ENCODE assay signal across 15 cellular contexts in the genomic region with DNA sequence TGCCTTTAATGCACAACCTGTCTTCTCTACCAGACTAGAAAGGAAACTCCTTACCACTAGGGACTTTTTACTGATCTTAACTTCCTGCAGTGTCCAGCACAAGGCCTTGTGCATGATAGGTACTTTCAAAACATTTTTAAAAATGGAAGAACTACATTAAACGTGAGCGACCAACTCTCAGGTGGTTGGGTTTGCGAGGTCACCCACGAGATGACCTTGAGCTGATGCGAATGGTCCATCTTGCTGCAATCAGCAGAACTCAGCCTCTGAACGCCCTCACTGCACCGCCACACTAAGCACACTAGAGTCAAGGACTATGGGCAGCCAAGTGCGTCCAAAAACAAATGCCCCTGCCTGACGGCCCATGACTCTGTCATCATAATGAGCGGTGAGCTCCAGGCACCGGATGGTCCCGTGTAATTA. TPM values are rescaled to one million over a fixed set of nuclear protein-coding genes. Genes with fewer than 3 reads are reported as not detected.
DNase-seq lines count a peak whose midpoint lies in the region; ATAC-seq and TF ChIP-seq lines count a peak whose summit lies in the region.
"Had no signal": no experiment of that assay in that cellular context is flagged by ENCODE, and none has a peak within 500 bp of the region (broad histone marks: within the 10 kb centered on the region; RNA-seq: fewer than 3 reads in every experiment).

No MANE protein-coding gene starts in this region.

- TF ChIP-seq CTCF in Calu3 (IDR thresholded peaks at IDR 0.05; ENCODE audit: unreplicated experiment) = no peak

- no peaks in the 10 kb centered on the region for H3K36me3 Mint-ChIP-seq in Calu3 (ENCODE audit: insufficient read depth, unreplicated experiment)

- no peaks in the 10 kb centered on the region for H3K9me3 Mint-ChIP-seq in Calu3 (ENCODE audit: low read depth, unreplicated experiment)

- intact Hi-C loops in Calu3 (cut with micrococcal nuclease; ENCODE audit: unreplicated experiment) = no loop called here

- H3K27me3 Mint-ChIP-seq in Calu3 (ENCODE audit: unreplicated experiment) = peaks cover 47% of the 10 kb centered on the region

- H3K27ac Mint-ChIP-seq in Calu3 (ENCODE audit: unreplicated experiment) = no peak overlapping the region
- H3K27ac Mint-ChIP-seq: activated CD4-positive, alpha-beta T cell treated with anti-CD3 and anti-CD28 coated beads for 36 hours had no signal

- no TSS peak for BruUV-seq in Calu3 (replicated peaks; lab: Mats Ljungman, UMichigan)

- DNase-seq in left kidney (ENCODE audit: low read depth, low spot score) (peak; percentile 92), HuH-7 (ENCODE audit: low spot score) (no peak), Calu3 (no peak), anterior cingulate cortex (lab: John Stamatoyannopoulos, UW) (no peak)
- DNase-seq in activated T-cell treated with anti-CD3 and anti-CD28 coated beads, Interleukin-2, amount 50 U/mL, for 48 hours = no peak
- DNase-seq: activated CD4-positive, alpha-beta T cell treated with anti-CD3 and anti-CD28 coated beads for 36 hours; islet precursor cell; KG1; NCI-H2107 had no signal

- no peak overlapping the region for H3K4me3 Mint-ChIP-seq in Calu3 (ENCODE audit: low read depth, unreplicated experiment)
- H3K4me3 Mint-ChIP-seq: activated CD4-positive, alpha-beta T cell treated with anti-CD3 and anti-CD28 coated beads for 36 hours had no signal

- ATAC-seq in GM18502 (IDR thresholded peaks at IDR 0.05; ENCODE audit: poor library complexity, unreplicated experiment) (peak; percentile 44), GM21423 (IDR thresholded peaks at IDR 0.05; ENCODE audit: unreplicated experiment) (peak; percentile 55), HG03354 (IDR thresholded peaks at IDR 0.05; ENCODE audit: poor library complexity, severe bottlenecking, unreplicated experiment) (peak; percentile 52)

- no peaks in the 10 kb centered on the region for H3K4me1 Mint-ChIP-seq in Calu3 (ENCODE audit: low read depth, unreplicated experiment)

- CTCF ChIA-PET in Calu3 (lab: Charles Lee) = interaction anchor here (1.7 kb wide), 1 partner anchor 135 kb away, joined by 20 read pairs; no protein-coding TSS in a partner anchor

RNA-seq across cellular contexts. Expression of a gene that starts 34.9 kb away (rescaled TPM):
- total RNA-seq in Calu3 (2022) = not detected in 2 replicates
- total RNA-seq: activated CD4-positive, alpha-beta T cell treated with anti-CD3 and anti-CD28 coated beads for 36 hours; ascending aorta; dermis microvascular lymphatic vessel endothelial cell; fibroblast of villous mesenchyme had no signal
